ENCODE assay signal across 40 cellular contexts in genomic region chr15:24729760-24730159, GRCh38. TPM values are rescaled to one million over a fixed set of nuclear protein-coding genes. Genes with fewer than 3 reads are reported as not detected.
"Had no signal": no experiment of that assay in that cellular context is flagged by ENCODE, and none has a peak within 500 bp of the region (broad histone marks: within the 10 kb centered on the region; RNA-seq: fewer than 3 reads in every experiment).

No MANE protein-coding gene starts in this region.

- H3K9me3 ChIP-seq: MG63 had no signal

- H3K27ac ChIP-seq: KMS-11 had no signal

- H3K4me3 ChIP-seq: MG63 had no signal

- H3K4me2 ChIP-seq: KMS-11 had no signal

- DNase-seq: Karpas-422, Kasumi-1, KG1, MG63, MM.1S, MV-4-11, NCI-H1048, NCI-H1092, NCI-H1092 treated with DMSO at 0.1 percent for 48 hours, NCI-H1105, NCI-H1105 treated with DMSO at 0.1 percent for 48 hours, NCI-H1417, NCI-H1417 treated with DMSO at 0.1 percent for 48 hours, NCI-H1436, NCI-H1436 treated with DMSO at 0.1 percent for 48 hours, NCI-H146, NCI-H1694, NCI-H1694 treated with DMSO at 0.1 percent for 48 hours, NCI-H187, NCI-H187 treated with DMSO at 0.1 percent for 48 hours, NCI-H1930, NCI-H2029, NCI-H2029 treated with DMSO at 0.1 percent for 48 hours, NCI-H2081, NCI-H2081 treated with DMSO at 0.1 percent for 48 hours, NCI-H2107, NCI-H2171, NCI-H2171 treated with DMSO at 0.1 percent for 48 hours, NCI-H2227 treated with DMSO at 0.1 percent for 48 hours, NCI-H226, NCI-H345, NCI-H446, NCI-H446 treated with DMSO at 0.1 percent for 48 hours, NCI-H510A, NCI-H510A treated with DMSO at 0.1 percent for 48 hours had no signal

- H3K27me3 ChIP-seq: MG63 had no signal

- H3K9ac ChIP-seq: KMS-11 had no signal

- H3K36me3 ChIP-seq: MG63 had no signal

RNA-seq across cellular contexts. Expression of gene NPAP1, which starts 54.2 kb away (rescaled TPM):
- total RNA-seq: LHCN-M2, M059J, MCF 10A, NCI-H460 had no signal
